In genomic region chr22:44396727-44397722, GRCh38 we compare ENCODE assay signal across 15 cellular contexts.
DNase-seq lines count a peak whose midpoint lies in the region; ATAC-seq and TF ChIP-seq lines count a peak whose summit lies in the region.
"Had no signal": no experiment of that assay in that cellular context is flagged by ENCODE, and none has a peak within 500 bp of the region (broad histone marks: within the 10 kb centered on the region; RNA-seq: fewer than 3 reads in every experiment).

No MANE protein-coding gene starts in this region.

- TF ChIP-seq CTCF in BE2C (IDR thresholded peaks at IDR 0.05; ENCODE audit: low read depth, low read length) (no peak), CD14-positive monocyte (IDR thresholded peaks at IDR 0.05) (no peak)

- H3K9me3 ChIP-seq in BE2C: no peaks in the 10 kb centered on the region
- H3K9me3 ChIP-seq: Caco-2 had no signal

- H3K4me1 Mint-ChIP-seq in CD14-positive monocyte: no peaks in the 10 kb centered on the region
- H3K4me1 Mint-ChIP-seq: memory B cell had no signal

- H3K4me3 Mint-ChIP-seq in CD14-positive monocyte: no peak overlapping the region
- H3K4me3 Mint-ChIP-seq: memory B cell; stimulated activated naive CD8-positive, alpha-beta T cell treated with anti-CD3 and anti-CD28 coated beads, Interleukin-15, Interleukin-2, amounts not matched to agents 100 ng/mL and 50 ng/mL, for 24 hours had no signal

- no peaks in the 10 kb centered on the region for H3K27me3 ChIP-seq in BE2C

- H3K27me3 Mint-ChIP-seq in CD14-positive monocyte (ENCODE audit: low read depth in 3 of 3): peaks cover 3 to 6% (median 6%) of the 10 kb centered on the region in 3 donors
- H3K27me3 Mint-ChIP-seq: stimulated activated naive CD8-positive, alpha-beta T cell treated with anti-CD3 and anti-CD28 coated beads, Interleukin-15, Interleukin-2, amounts not matched to agents 100 ng/mL and 50 ng/mL, for 24 hours had no signal

- ATAC-seq in HG02884 (IDR thresholded peaks at IDR 0.05; ENCODE audit: unreplicated experiment): no peak
- ATAC-seq in HG03097 (IDR thresholded peaks at IDR 0.05; ENCODE audit: low FRiP score, unreplicated experiment): no peak

- H3K36me3 Mint-ChIP-seq in CD14-positive monocyte: no peaks in the 10 kb centered on the region
- H3K36me3 Mint-ChIP-seq: memory B cell had no signal

- H3K4me3 ChIP-seq in BE2C (ENCODE audit: low read depth, low read length): no peak overlapping the region

- H3K9me3 Mint-ChIP-seq in CD14-positive monocyte: peaks cover 0 to 1% (median 0%) of the 10 kb centered on the region in 7 donors
- H3K9me3 Mint-ChIP-seq: memory B cell; stimulated activated naive CD8-positive, alpha-beta T cell treated with anti-CD3 and anti-CD28 coated beads, Interleukin-15, Interleukin-2, amounts not matched to agents 100 ng/mL and 50 ng/mL, for 24 hours had no signal

- peak; percentile 2 for DNase-seq in BE2C
- peak; percentile 36 for DNase-seq in CD14-positive monocyte (ENCODE audit: low spot score)
- DNase-seq in ecto neural progenitor cell (ENCODE audit: low spot score): peak; percentile 33
- DNase-seq in posterior vena cava (ENCODE audit: low spot score): peak; percentile 42
- no peak for DNase-seq in middle frontal gyrus (ENCODE audit: extremely low spot score, low spot score)
- DNase-seq: activated gamma-delta T cell treated with Interleukin-2 at 50 U/mL for 16 hours, EL, NCI-H1048, NCI-H2029 treated with DMSO at 0.1 percent for 48 hours, T-helper 1 cell had no signal

- H3K27ac Mint-ChIP-seq in CD14-positive monocyte: peak overlapping the region in 2 of 7 donors; percentile 22 to 64
- H3K27ac Mint-ChIP-seq: memory B cell; stimulated activated naive CD8-positive, alpha-beta T cell treated with anti-CD3 and anti-CD28 coated beads, Interleukin-15, Interleukin-2, amounts not matched to agents 100 ng/mL and 50 ng/mL, for 24 hours had no signal

- peaks cover 8% of the 10 kb centered on the region for H3K4me1 ChIP-seq in BE2C
- H3K4me1 ChIP-seq: Caco-2 had no signal

- intact Hi-C loops in CD14-positive monocyte (cut with micrococcal nuclease): no loop called here
- intact Hi-C loops in posterior vena cava (cut with DNase I): no loop called here

- no peaks in the 10 kb centered on the region for H3K36me3 ChIP-seq in BE2C
